ENCODE assay signal across 8 cellular contexts in the genomic region with DNA sequence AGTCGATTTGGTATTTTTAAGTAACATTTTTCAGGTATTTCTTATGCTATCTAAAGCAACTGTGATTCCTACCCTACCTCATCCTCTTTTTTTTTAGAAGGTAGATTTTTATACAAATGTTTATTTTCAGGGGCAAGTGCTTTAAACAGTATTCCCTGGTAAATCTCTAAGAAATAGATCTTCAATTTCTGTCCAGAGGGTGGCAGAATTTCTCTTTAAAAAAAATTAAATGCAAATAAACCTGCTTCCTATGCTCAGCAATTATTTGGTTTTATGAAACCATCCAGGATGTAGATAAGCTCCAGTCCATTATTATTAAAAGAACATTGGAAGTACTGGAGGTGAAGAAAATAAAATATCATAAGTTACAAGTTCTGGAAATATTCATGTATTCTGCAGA.
DNase-seq lines count a peak whose midpoint lies in the region; ATAC-seq and TF ChIP-seq lines count a peak whose summit lies in the region.

No MANE protein-coding gene starts in this region.

- H3K9ac ChIP-seq in MM.1S (ENCODE audit: low read length) = no peak overlapping the region

- H3F3A ChIP-seq in MM.1S (ENCODE audit: insufficient read depth, low read length) = no peaks in the 10 kb centered on the region

- H3K9me2 ChIP-seq in MM.1S (replicated peaks; ENCODE audit: insufficient read depth, low read length) = no peaks in the 10 kb centered on the region

- intact Hi-C loops in ascending aorta (cut with DNase I) = loop anchor here (2.0 to 10.0 kb wide), 2 partner anchors 445 to 505 kb away; no protein-coding TSS in a partner anchor
- intact Hi-C loops in sigmoid colon (cut with DNase I) = loop anchor here (5.0 kb wide), 1 partner anchor 442 kb away; no protein-coding TSS in a partner anchor

- TF ChIP-seq EP300 in sigmoid colon (IDR thresholded peaks at IDR 0.05) = no peak

- no peaks in the 10 kb centered on the region for H3K27me3 ChIP-seq in MM.1S (replicated peaks; ENCODE audit: insufficient read depth, low read length)
- H3K27me3 ChIP-seq in ascending aorta = no peaks in the 10 kb centered on the region
- peaks cover 0 to 62% (median 9%) of the 10 kb centered on the region in 3 donors for H3K27me3 ChIP-seq in sigmoid colon

- TF ChIP-seq CTCF in MM.1S (IDR thresholded peaks at IDR 0.05; ENCODE audit: low read length) (peak; percentile 28), ascending aorta (IDR thresholded peaks at IDR 0.05) (peak in 2 of 3 experiments; percentile 18 to 48), sigmoid colon (IDR thresholded peaks at IDR 0.05) (peak in 2 of 4 experiments; percentile 12 to 15)

- no peaks in the 10 kb centered on the region for H3K4me1 ChIP-seq in MM.1S (ENCODE audit: low read length)
- H3K4me1 ChIP-seq in ascending aorta = no peaks in the 10 kb centered on the region
- no peaks in the 10 kb centered on the region for H3K4me1 ChIP-seq in sigmoid colon

- no peak overlapping the region for H3K4me2 ChIP-seq in MM.1S (ENCODE audit: low read depth, low read length)

- TF ChIP-seq POLR2A in sigmoid colon (IDR thresholded peaks at IDR 0.05) = no peak

- H2AFZ ChIP-seq in MM.1S (ENCODE audit: low read length) = no peak overlapping the region

- H3K4me3 ChIP-seq in MM.1S (ENCODE audit: low read length) = no peak overlapping the region
- no peak overlapping the region for H3K4me3 ChIP-seq in ascending aorta
- H3K4me3 ChIP-seq in sigmoid colon = no peak overlapping the region

- no peak overlapping the region for H3K27ac ChIP-seq in MM.1S (ENCODE audit: low read length)
- H3K27ac ChIP-seq in ascending aorta = no peak overlapping the region
- no peak overlapping the region for H3K27ac ChIP-seq in sigmoid colon

- 12 to 29% methylated on average over 1 of the region's 1 CpG for WGBS in sigmoid colon, 2 donors

- no peaks in the 10 kb centered on the region for H4K20me1 ChIP-seq in MM.1S (ENCODE audit: insufficient read depth, low read length)

- H3K9me3 ChIP-seq in MM.1S (replicated peaks; ENCODE audit: insufficient read depth, low read length) = no peaks in the 10 kb centered on the region
- no peaks in the 10 kb centered on the region for H3K9me3 ChIP-seq in ascending aorta
- no peaks in the 10 kb centered on the region for H3K9me3 ChIP-seq in sigmoid colon

- no peaks in the 10 kb centered on the region for H3K79me2 ChIP-seq in MM.1S (ENCODE audit: low read length)

- ATAC-seq in GM19328 (IDR thresholded peaks at IDR 0.05; ENCODE audit: unreplicated experiment) (no peak), HG03280 (IDR thresholded peaks at IDR 0.05; ENCODE audit: unreplicated experiment) (no peak)

- DNase-seq in DMS114 treated with DMSO at 0.1 percent for 48 hours (lab: John Stamatoyannopoulos, UW; ENCODE audit: unreplicated experiment) (peak; percentile 22), MM.1S (peak; percentile 43), ascending aorta (ENCODE audit: low spot score in 2 of 2) (no peak), lung microvascular endothelial cell (ENCODE audit: low read depth in 2 of 2) (peak; percentile 34 to 52), NCI-H524 treated with DMSO at 0.1 percent for 48 hours (lab: John Stamatoyannopoulos, UW) (no peak), sigmoid colon (no peak)

- H3K36me3 ChIP-seq in MM.1S (replicated peaks; ENCODE audit: insufficient read depth, low read length) = no peaks in the 10 kb centered on the region
- H3K36me3 ChIP-seq in ascending aorta = no peaks in the 10 kb centered on the region
- H3K36me3 ChIP-seq in sigmoid colon = no peaks in the 10 kb centered on the region

Comparison
In these comparisons a context has a peak if more than half of its experiments do, and no peak if none do; other contexts are left out.
1. DNase-seq: peak in DMS114 treated with DMSO at 0.1 percent for 48 hours (single experiment), MM.1S (single experiment) and lung microvascular endothelial cell (2 of 2); none in ascending aorta (0 of 2), NCI-H524 treated with DMSO at 0.1 percent for 48 hours (single experiment) and sigmoid colon (single experiment).